20 cellular contexts compared by ENCODE assay signal in the genomic region with DNA sequence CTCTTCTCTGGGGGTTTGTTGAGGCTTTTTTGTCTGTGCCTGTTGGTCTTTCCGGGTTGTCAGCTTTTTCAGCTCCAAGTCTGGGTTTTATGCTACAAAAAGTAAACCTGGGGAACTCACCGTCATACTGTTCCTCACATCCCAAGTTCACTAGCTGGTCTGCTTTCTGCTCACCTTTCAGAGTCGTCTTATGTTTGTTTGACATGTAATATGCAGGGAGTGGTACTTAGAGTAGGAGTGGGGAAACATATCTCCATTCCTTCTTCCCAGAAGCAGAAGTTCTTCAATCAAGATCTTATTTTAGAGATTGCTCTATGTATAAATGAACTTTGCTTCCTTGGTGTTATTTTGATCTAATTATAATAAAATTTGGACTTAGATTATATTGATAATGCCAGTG.
"Had no signal": no experiment of that assay in that cellular context is flagged by ENCODE, and none has a peak within 500 bp of the region (broad histone marks: within the 10 kb centered on the region; RNA-seq: fewer than 3 reads in every experiment).

No MANE protein-coding gene starts in this region.

- H3K4me3 Mint-ChIP-seq: immature natural killer cell, naive B cell had no signal

- H3K4me2 ChIP-seq: hepatocyte had no signal

- H3K27me3 ChIP-seq: dorsolateral prefrontal cortex, esophagus muscularis mucosa, foreskin keratinocyte, gastroesophageal sphincter, heart left ventricle, hepatocyte had no signal

- H3K9me3 Mint-ChIP-seq: immature natural killer cell, naive B cell had no signal

- H3K27ac ChIP-seq: coronary artery, dorsolateral prefrontal cortex, esophagus muscularis mucosa, foreskin keratinocyte, gastroesophageal sphincter, heart left ventricle, hepatocyte, lower lobe of right lung had no signal

- H3K4me3 ChIP-seq: coronary artery, dorsolateral prefrontal cortex, esophagus muscularis mucosa, gastroesophageal sphincter, heart left ventricle, hepatocyte, lower lobe of right lung had no signal

- H3K4me1 ChIP-seq: esophagus muscularis mucosa, foreskin keratinocyte, gastroesophageal sphincter, lower lobe of right lung had no signal

- H3K27me3 Mint-ChIP-seq: naive B cell had no signal

- DNase-seq: dermis blood vessel endothelial cell; dorsolateral prefrontal cortex; effector CD4-positive, alpha-beta T cell; effector memory CD4-positive, alpha-beta T cell; foreskin keratinocyte; heart left ventricle; hypothalamus; immature natural killer cell; islet precursor cell; left cardiac atrium; left ventricle myocardium superior; lower lobe of right lung; mesendoderm; midbrain; naive B cell had no signal

- H2AFZ ChIP-seq: hepatocyte had no signal

- H3K9me3 ChIP-seq: esophagus muscularis mucosa, gastroesophageal sphincter, heart left ventricle, lower lobe of right lung had no signal

- ATAC-seq: foreskin keratinocyte, gastroesophageal sphincter, heart left ventricle, left cardiac atrium, left lobe of liver, left ventricle myocardium superior, lower lobe of right lung had no signal

- H3K36me3 ChIP-seq: lower lobe of right lung had no signal
